In genomic region chr12:19482551-19483109, GRCh38 we compare ENCODE assay signal across 8 cellular contexts. TPM values are rescaled to one million over a fixed set of nuclear protein-coding genes. Genes with fewer than 3 reads are reported as not detected.
A peak's percentile ranks its signal among the peaks of the same experiment; 100 is the strongest.
DNase-seq lines count a peak whose midpoint lies in the region; ATAC-seq, FAIRE-seq and TF ChIP-seq lines count a peak whose summit lies in the region.

No MANE protein-coding gene starts in this region.

- H4K12ac ChIP-seq in trophoblast cell (ENCODE audit: low read depth, low read length): no peak overlapping the region

- H2BK5ac ChIP-seq in trophoblast cell (ENCODE audit: low read depth, low read length, poor library complexity): no peak overlapping the region

- H3K4me3 ChIP-seq in GM12878: no peak overlapping the region
- H3K4me3 ChIP-seq in trophoblast cell (ENCODE audit: low read depth, low read length): no peak overlapping the region

- H3K79me1 ChIP-seq in trophoblast cell (ENCODE audit: low read length): no peaks in the 10 kb centered on the region

- intact Hi-C loops in GM12878 (cut with micrococcal nuclease; ENCODE audit: unreplicated experiment): loop anchor here (2.0 to 10.0 kb wide), 2 partner anchors 40 to 98 kb away; no protein-coding TSS in a partner anchor

- TF ChIP-seq RAD21 in GM12878 (IDR thresholded peaks at IDR 0.05; ENCODE audit: insufficient read depth, low read depth, low read length): no peak

- H3K79me2 ChIP-seq in GM12878 (ENCODE audit: control insufficient read depth, insufficient read depth, low read length) (peaks cover 64% of the 10 kb centered on the region), trophoblast cell (ENCODE audit: control insufficient read depth, insufficient read depth, low read length, poor library complexity) (peaks cover 7% of the 10 kb centered on the region)

- BruUV-seq in GM12878 (replicated peaks; lab: Mats Ljungman, UMichigan): no TSS peak

- H3K27me3 ChIP-seq in GM12878 (replicated peaks in 1 of 2; ENCODE audit: control insufficient read depth in 2 of 2, insufficient read depth in 2 of 2, low read length in 1 of 2) (no peaks in the 10 kb centered on the region), trophoblast cell (ENCODE audit: insufficient read depth, low read length) (no peaks in the 10 kb centered on the region)

- TF ChIP-seq CTCF in GM12878 (IDR thresholded peaks at IDR 0.05 in 2 of 3, conservative IDR thresholded peaks at IDR 0.05 in 1 of 3; ENCODE audit: control insufficient read depth in 2 of 3, extremely low read depth in 1 of 3, insufficient read depth in 1 of 3, low read depth in 3 of 3, low read length in 3 of 3): no peak

- H3K36me3 ChIP-seq in GM12878 (ENCODE audit: control insufficient read depth in 2 of 2, insufficient read depth in 2 of 2, low read length in 1 of 2) (peaks cover 2 to 11% of the 10 kb centered on the region in 2 experiments), trophoblast cell (ENCODE audit: control insufficient read depth in 1 of 2, insufficient read depth in 2 of 2, low read length in 2 of 2) (peaks cover 2 to 6% of the 10 kb centered on the region in 2 experiments)

- H3K9me3 ChIP-seq in GM12878 (replicated peaks; ENCODE audit: control insufficient read depth, insufficient read depth, low read length): peaks cover 15% of the 10 kb centered on the region
- no peaks in the 10 kb centered on the region for H3K9me3 ChIP-seq in trophoblast cell (ENCODE audit: insufficient read depth, low read depth, low read length)

- TF ChIP-seq EP300 in GM12878 (IDR thresholded peaks at IDR 0.05; ENCODE audit: borderline replicate concordance in 1 of 2, control insufficient read depth in 1 of 2, low read depth in 2 of 2, low read length in 2 of 2): no peak

- H2BK12ac ChIP-seq in trophoblast cell (ENCODE audit: low read length): no peak overlapping the region

- no peak overlapping the region for H4K91ac ChIP-seq in trophoblast cell (ENCODE audit: low read depth, low read length)

- H3K4ac ChIP-seq in trophoblast cell (ENCODE audit: low read depth, low read length): no peak overlapping the region

- H2AK5ac ChIP-seq in trophoblast cell (ENCODE audit: low read length): no peak overlapping the region

- peak; percentile 89 for ATAC-seq in HG02571 (IDR thresholded peaks at IDR 0.05; ENCODE audit: unreplicated experiment)
- ATAC-seq in GM12878: peak; percentile 95

- H3K9ac ChIP-seq in GM12878 (ENCODE audit: control insufficient read depth, insufficient read depth, low read length): peak overlapping the region; percentile 9; the same call in 1 of the 2 replicates
- no peak overlapping the region for H3K9ac ChIP-seq in trophoblast cell (ENCODE audit: low read length)

- H3K4me1 ChIP-seq in GM12878 (ENCODE audit: control insufficient read depth, insufficient read depth, low read length) (peaks cover 19% of the 10 kb centered on the region), trophoblast cell (ENCODE audit: control insufficient read depth in 1 of 2, insufficient read depth in 2 of 2, low read length in 2 of 2) (peaks cover 12% of the 10 kb centered on the region in 2 experiments)

- H3K27ac ChIP-seq in GM12878 (ENCODE audit: control insufficient read depth, insufficient read depth) (peak overlapping the region; percentile 70), trophoblast cell (ENCODE audit: low read depth, low read length) (peak overlapping the region; percentile 3)

- FAIRE-seq in GM12892 (lab: Jason Lieb, UNC) (peak; percentile 91), GM12878 (lab: Jason Lieb, UNC) (peak; percentile 68)

- no peak overlapping the region for H3K23ac ChIP-seq in trophoblast cell (ENCODE audit: low read length)

- H3K4me2 ChIP-seq in GM12878 (ENCODE audit: control insufficient read depth, insufficient read depth): peak overlapping the region; percentile 82
- H3K4me2 ChIP-seq in trophoblast cell (ENCODE audit: low read length): no peak overlapping the region

- POLR2A ChIA-PET in GM12878 (lab: Charles Lee): no interaction called here

- in situ Hi-C loops in GM12878 (cut with MboI): no loop called here

- no peaks in the 10 kb centered on the region for H4K20me1 ChIP-seq in GM12878 (ENCODE audit: control insufficient read depth, insufficient read depth)

- TF ChIP-seq POLR2A in GM12892 (IDR thresholded peaks at IDR 0.05; ENCODE audit: low read depth, low read length): no peak; the same call in 1 of the 2 replicates
- TF ChIP-seq POLR2A in GM12878 (IDR thresholded peaks at IDR 0.05; ENCODE audit: low read depth, low read length): peak; percentile 53

- H4K8ac ChIP-seq in trophoblast cell (ENCODE audit: low read depth, low read length): no peak overlapping the region

- SMC1A ChIA-PET in GM12878 (lab: Charles Lee; ENCODE audit: uncharacterized antibody, unreplicated experiment): interaction anchor here (1.3 to 1.4 kb wide), 2 partner anchors 9 to 10 kb away, joined by 3 read pairs; no protein-coding TSS in a partner anchor

- H3K18ac ChIP-seq in trophoblast cell (ENCODE audit: low read length): no peak overlapping the region

- CTCF ChIA-PET in GM12878 (lab: Yijun Ruan, JAX): interaction anchor here (1.0 to 1.1 kb wide), 2 partner anchors 26 to 32 kb away, joined by 3 read pairs; no protein-coding TSS in a partner anchor

- H2BK120ac ChIP-seq in trophoblast cell (ENCODE audit: insufficient read depth, low read length, poor library complexity): no peak overlapping the region

- H2AFZ ChIP-seq in GM12878 (ENCODE audit: control insufficient read depth, low read depth, low read length): no peak overlapping the region; the same call in 1 of the 2 replicates
- H2AFZ ChIP-seq in trophoblast cell (ENCODE audit: insufficient read depth, low read length, poor library complexity): no peak overlapping the region

- RAD21 ChIA-PET in GM12878 (lab: Charles Lee; ENCODE audit: unreplicated experiment): no interaction called here

- WGBS in GM12878 (ENCODE audit: insufficient coverage, insufficient replicate concordance, low lambda C conversion rate, missing lambda C conversion rate): 5% methylated on average over 9 of the region's 9 CpGs
- WGBS in trophoblast cell (ENCODE audit: extremely low coverage, insufficient coverage, insufficient read length): no CpG with 5 or more reads among the region's 9 CpGs

- no peak overlapping the region for H3K14ac ChIP-seq in trophoblast cell (ENCODE audit: low read length)

- DNase-seq in GM12892 (ENCODE audit: insufficient read length): peak; percentile 25
- DNase-seq in T-helper 2 cell: peak in 4 of 5 experiments; percentile 10 to 67 (median 36)
- DNase-seq in GM12878 (ENCODE audit: low read depth, low spot score): peak; percentile 84
- no peak for DNase-seq in trophoblast cell
- no peak for DNase-seq in mesenteric fat pad (ENCODE audit: low spot score)
- no peak for DNase-seq in AG20443 (ENCODE audit: low spot score)
- DNase-seq in SHP77 treated with DMSO at 0.1 percent for 48 hours (lab: John Stamatoyannopoulos, UW): no peak

TF ChIP-seq in GM12878, 131 proteins besides CTCF, POLR2A, EP300 and RAD21 (continues in another document):
- peak; percentile 38; the same call in 1 of the 2 replicates for TF ChIP-seq JUNB (IDR thresholded peaks at IDR 0.05)
- TF ChIP-seq CBX5 (IDR thresholded peaks at IDR 0.05; ENCODE audit: low read depth): peak; percentile 94
- TF ChIP-seq RB1 (IDR thresholded peaks at IDR 0.05; ENCODE audit: borderline replicate concordance): no peak
- TF ChIP-seq MYC (IDR thresholded peaks at IDR 0.05; ENCODE audit: insufficient read depth, insufficient read length, insufficient replicate concordance, low read length, severe bottlenecking): no peak
- no peak for TF ChIP-seq CBX3 (IDR thresholded peaks at IDR 0.05; ENCODE audit: borderline replicate concordance, low read depth)
- no peak for TF ChIP-seq ZNF217 (IDR thresholded peaks at IDR 0.05)
- peak; percentile 34; the same call in 1 of the 2 replicates for TF ChIP-seq MTA3 (IDR thresholded peaks at IDR 0.05; ENCODE audit: borderline replicate concordance, low read length)
- TF ChIP-seq WRNIP1 (IDR thresholded peaks at IDR 0.05; ENCODE audit: borderline replicate concordance, low read depth, low read length): no peak
- no peak for TF ChIP-seq ZNF622 (IDR thresholded peaks at IDR 0.05)
- TF ChIP-seq CREM (IDR thresholded peaks at IDR 0.05; ENCODE audit: low read depth): peak; percentile 16; the same call in 1 of the 2 replicates
- no peak; the same call in 2 of the 3 replicates for TF ChIP-seq POU2F2 (IDR thresholded peaks at IDR 0.05; ENCODE audit: borderline replicate concordance, low read depth, low read length)
- no peak for TF ChIP-seq NFXL1 (IDR thresholded peaks at IDR 0.05; ENCODE audit: borderline replicate concordance)
- no peak for TF ChIP-seq CEBPB (IDR thresholded peaks at IDR 0.05; ENCODE audit: borderline replicate concordance in 1 of 2, low read depth in 2 of 2, low read length in 2 of 2)
- TF ChIP-seq GABPA (IDR thresholded peaks at IDR 0.05; ENCODE audit: low read depth): no peak
- TF ChIP-seq KAT2A (conservative IDR thresholded peaks at IDR 0.05; ENCODE audit: control insufficient read depth, low read depth, low read length): no peak
- TF ChIP-seq NFIC (IDR thresholded peaks at IDR 0.05; ENCODE audit: low read depth, low read length): no peak
- TF ChIP-seq FOXK2 (IDR thresholded peaks at IDR 0.05): no peak
- TF ChIP-seq ZSCAN29 (IDR thresholded peaks at IDR 0.05): no peak
- TF ChIP-seq SREBF1 (IDR thresholded peaks at IDR 0.05; ENCODE audit: low read length): no peak

RNA-seq across cellular contexts. Expression of gene AEBP2, which starts 43.3 kb away (rescaled TPM):
- 34.3 TPM for polyA plus RNA-seq in GM12892 (2012; ENCODE audit: missing spikeins)
- total RNA-seq in GM12878 (2013; cell fraction: nucleolus; rRNA removed): 76.0 and 78.6 TPM in 2 replicates
- total RNA-seq in GM12878 (2014; rRNA removed) (17.6 and 20.3 TPM in 2 replicates), GM12878 (2014; rRNA removed; fragmentation: Illumina TruSeq; extraction: Trizol) (24.9 and 25.0 TPM in 2 replicates), GM12878 (2021) (50.1 and 50.5 TPM in 2 replicates), mesenteric fat pad (31.2 TPM)
- polyA plus RNA-seq in GM12878 (2011; ENCODE audit: low read depth): 14.7 TPM
- polyA plus RNA-seq in GM12878 (2011; rRNA removed) (22.1 and 22.9 TPM in 2 replicates), GM12878 (2014; fragmentation: Illumina TruSeq; extraction: Trizol) (57.7 and 68.4 TPM in 2 replicates), GM12878 (2014; fragmentation: Nextera tagmentation; extraction: Ambion mirVana) (100 to 1,000 TPM in 1 of 2 experiments, 10 to 100 TPM in 1; 39.2 to 126 TPM), GM12878 (2014; rRNA removed) (21.8 and 24.8 TPM in 2 replicates), GM12878 (2016; fragmentation: Nextera tagmentation; extraction: Ambion mirVana) (10 to 100 TPM; 50.9 to 54.7 TPM)
- 10.6 and 17.7 TPM in 2 replicates for polyA plus RNA-seq in GM12878 (2011; cell fraction: cytosol; rRNA removed)
- 10.8 and 12.0 TPM in 2 replicates for polyA plus RNA-seq in GM12878 (2011; cell fraction: nucleus; rRNA removed)
- polyA plus RNA-seq in GM12878 (2012): 20.0 and 25.1 TPM in 2 replicates
- polyA minus RNA-seq in GM12878 (2011; rRNA and poly(A)+ RNA removed): 21.7 and 40.7 TPM in 2 replicates
- 9.6 and 15.9 TPM in 2 replicates for polyA minus RNA-seq in GM12878 (2011; cell fraction: cytosol; rRNA and poly(A)+ RNA removed)
- 10.6 and 18.8 TPM in 2 replicates for polyA minus RNA-seq in GM12878 (2011; cell fraction: nucleus; rRNA and poly(A)+ RNA removed)
- polyA plus RNA-seq in trophoblast cell (2013): 66.3 and 67.4 TPM in 2 replicates

Comparison
In these comparisons a context has a peak if more than half of its experiments do, and no peak if none do; other contexts are left out.
1. DNase-seq: peak in GM12892 (single experiment), T-helper 2 cell (4 of 5) and GM12878 (single experiment); none in trophoblast cell (0 of 2), mesenteric fat pad (single experiment), AG20443 (single experiment) and SHP77 treated with DMSO at 0.1 percent for 48 hours (single experiment).